8 cellular contexts compared by ENCODE assay signal in genomic region chr3:105868745-105869530, GRCh38. TPM values are rescaled to one million over a fixed set of nuclear protein-coding genes. Genes with fewer than 3 reads are reported as not detected.
A peak's percentile ranks its signal among the peaks of the same experiment; 100 is the strongest.
DNase-seq lines count a peak whose midpoint lies in the region; TF ChIP-seq lines count a peak whose summit lies in the region.

CBLB (minus strand) TSS chr3:105869012; CDS start chr3:105867577, 1,435 bp downstream.

- peak within 1 kb of the TSS; percentile 94 for H3K4me3 Mint-ChIP-seq in activated naive CD4-positive, alpha-beta T cell treated with anti-CD3 and anti-CD28 coated beads for 36 hours

- H2AFZ ChIP-seq in neuron (ENCODE audit: low read depth, low read length) = peak within 1 kb of the TSS; percentile 52

- H3K27me3 Mint-ChIP-seq in activated naive CD4-positive, alpha-beta T cell treated with anti-CD3 and anti-CD28 coated beads for 36 hours (ENCODE audit: low read depth) = no peaks in the 10 kb centered on the region

- H3K9me3 ChIP-seq in neuron (ENCODE audit: low read length) = no peaks in the 10 kb centered on the region
- no peaks in the 10 kb centered on the region for H3K9me3 ChIP-seq in subcutaneous abdominal adipose tissue (ENCODE audit: control insufficient read depth in 5 of 5, low read length in 5 of 5)

- intact Hi-C loops in activated naive CD4-positive, alpha-beta T cell treated with anti-CD3 and anti-CD28 coated beads for 36 hours (cut with micrococcal nuclease) = loop anchor here (1.0 to 2.0 kb wide), 10 partner anchors 8 to 337 kb away; no protein-coding TSS in a partner anchor

- H3K27ac ChIP-seq in subcutaneous abdominal adipose tissue (ENCODE audit: low read depth, low read length) = peak within 1 kb of the TSS; percentile 94

- H3K27me3 ChIP-seq in neuron (ENCODE audit: insufficient read depth, low read length) (no peaks in the 10 kb centered on the region), subcutaneous abdominal adipose tissue (ENCODE audit: control insufficient read depth in 5 of 5, insufficient read depth in 4 of 5, low read length in 5 of 5) (no peaks in the 10 kb centered on the region)

- CTCF ChIA-PET in activated naive CD4-positive, alpha-beta T cell treated with anti-CD3 and anti-CD28 coated beads for 36 hours (lab: Charles Lee) = interaction anchor here (1.1 to 1.3 kb wide), 2 partner anchors 8 to 12 kb away, joined by 3 read pairs; no protein-coding TSS in a partner anchor

- peak within 1 kb of the TSS; percentile 93 for H3K27ac Mint-ChIP-seq in activated naive CD4-positive, alpha-beta T cell treated with anti-CD3 and anti-CD28 coated beads for 36 hours

- peaks cover 19% of the 10 kb centered on the region for H3K36me3 ChIP-seq in neuron (ENCODE audit: insufficient read depth, low read length)
- peaks cover 0 to 8% (median 0%) of the 10 kb centered on the region in 5 donors for H3K36me3 ChIP-seq in subcutaneous abdominal adipose tissue (ENCODE audit: control insufficient read depth in 5 of 5, insufficient read depth in 5 of 5, low read length in 5 of 5)

- DNase-seq in GM03348 (ENCODE audit: low spot score) (peak; percentile 98), HFF-Myc (ENCODE audit: extremely low read depth, low read depth) (peak; percentile 86), NAMALWA (ENCODE audit: low spot score) (peak; percentile 93), SK-N-DZ (ENCODE audit: low spot score) (peak; percentile 95), foreskin melanocyte (peak; percentile 94)
- DNase-seq in activated naive CD4-positive, alpha-beta T cell treated with anti-CD3 and anti-CD28 coated beads for 36 hours = peak; percentile 90

- H3K36me3 Mint-ChIP-seq in activated naive CD4-positive, alpha-beta T cell treated with anti-CD3 and anti-CD28 coated beads for 36 hours (ENCODE audit: low read depth) = peaks cover 35% of the 10 kb centered on the region

- H3K9me3 Mint-ChIP-seq in activated naive CD4-positive, alpha-beta T cell treated with anti-CD3 and anti-CD28 coated beads for 36 hours = no peaks in the 10 kb centered on the region

- no peak for TF ChIP-seq CTCF in HFF-Myc (IDR thresholded peaks at IDR 0.05; ENCODE audit: low read depth, low read length, missing control alignments)

- H3K9ac ChIP-seq in subcutaneous abdominal adipose tissue (ENCODE audit: low read length in 5 of 5) = peak within 1 kb of the TSS; percentile 80 to 98 (median 93)

- H3K4me3 ChIP-seq in HFF-Myc (replicated peaks; ENCODE audit: low read depth, low read length) (peak within 1 kb of the TSS; percentile 86), neuron (ENCODE audit: low read length) (peak within 1 kb of the TSS; percentile 63), subcutaneous abdominal adipose tissue (ENCODE audit: low read depth in 1 of 5, low read length in 5 of 5) (peak within 1 kb of the TSS; percentile 67 to 97 (median 93))

- H3K4me1 ChIP-seq in neuron (ENCODE audit: insufficient read depth, low read length) (peaks cover 40% of the 10 kb centered on the region), subcutaneous abdominal adipose tissue (ENCODE audit: control insufficient read depth in 5 of 5, insufficient read depth in 5 of 5, low read length in 5 of 5) (peaks cover 4 to 45% (median 40%) of the 10 kb centered on the region in 5 donors)

- H3K4me1 Mint-ChIP-seq in activated naive CD4-positive, alpha-beta T cell treated with anti-CD3 and anti-CD28 coated beads for 36 hours (ENCODE audit: low read depth) = peaks cover 29% of the 10 kb centered on the region

RNA-seq across cellular contexts. Expression of gene CBLB, which starts in this region (rescaled TPM):
- polyA plus RNA-seq in SK-N-DZ (2014; cell fraction: cytosol; rRNA removed) = 6.8 and 16.0 TPM in 2 replicates
- polyA plus RNA-seq in SK-N-DZ (2014; cell fraction: nucleus; rRNA removed) = 12.1 and 17.4 TPM in 2 replicates
- 10 to 100 TPM; 72.8 to 78.9 TPM for total RNA-seq in activated naive CD4-positive, alpha-beta T cell treated with anti-CD3 and anti-CD28 coated beads for 36 hours

Comparison
In these comparisons a context has a peak if more than half of its experiments do, and no peak if none do; other contexts are left out.
1. Peak in every context shown above with its lines: DNase-seq, H3K4me3 ChIP-seq and H3K27ac ChIP-seq.